In genomic region chr21:42489006-42489563, GRCh38 we compare ENCODE assay signal across 30 cellular contexts. TPM values are rescaled to one million over a fixed set of nuclear protein-coding genes. Genes with fewer than 3 reads are reported as not detected.
"Had no signal": no experiment of that assay in that cellular context is flagged by ENCODE, and none has a peak within 500 bp of the region (broad histone marks: within the 10 kb centered on the region; RNA-seq: fewer than 3 reads in every experiment).

No MANE protein-coding gene starts in this region.

- H3K27me3 ChIP-seq: hepatocyte, pancreas, right lobe of liver, stomach, testis, thyroid gland, transverse colon, upper lobe of left lung, vagina had no signal

- H3K36me3 ChIP-seq: left ventricle myocardium inferior, pancreas, prostate gland, right lobe of liver, stomach, thyroid gland, transverse colon, upper lobe of left lung, vagina had no signal

- H3K4me1 ChIP-seq: left ventricle myocardium inferior, pancreas, prostate gland, right lobe of liver, testis, thyroid gland, upper lobe of left lung, vagina had no signal

- H3K9me3 ChIP-seq: left ventricle myocardium inferior, mucosa of descending colon, pancreas, prostate gland, right lobe of liver, stomach, testis, thyroid gland, transverse colon, upper lobe of left lung, vagina had no signal

- FAIRE-seq: pancreas had no signal

- H3K27ac Mint-ChIP-seq: memory B cell; natural killer cell treated with Interleukin-12 subunit alpha and Interleukin-12 subunit beta and Interleukin-15 and Interleukin-18, amount 100 ng/mL, for 72 hours; stimulated activated memory B cell treated with anti-CD40 and anti-IgM and Interleukin-4, amounts not matched to agents 10 μg/mL and 1 μg/mL and 100 μg/mL, for 72 hours had no signal

- DNase-seq: islet precursor cell; left ventricle myocardium inferior; midbrain; mucosa of descending colon; naive thymus-derived CD4-positive, alpha-beta T cell; nucleus accumbens; pancreas; posterior cingulate gyrus; right lobe of liver; stimulated activated CD4-positive, alpha-beta T cell treated with anti-CD3 and anti-CD28 coated beads, Interleukin-1b, Interleukin-23, amount 100 ng/mL, for 48 hours; stimulated activated CD4-positive, alpha-beta T cell treated with anti-CD3 and anti-CD28 coated beads, Interleukin-2, amount 100 ng/mL, for 48 hours; stimulated activated CD4-positive, alpha-beta T cell treated with anti-CD3 and anti-CD28 coated beads, Interleukin-4, amount 100 ng/mL, for 4 hours; stimulated activated CD8-positive, alpha-beta memory T cell treated with anti-CD3 and anti-CD28 coated beads, Interleukin-4, amount 100 ng/mL, for 48 hours; stimulated activated naive CD8-positive, alpha-beta T cell treated with anti-CD3 and anti-CD28 coated beads, Interleukin-15, Interleukin-2, amounts not matched to agents 100 U/mL and 50 U/mL, for 24 hours; stomach; thyroid gland; transverse colon; upper lobe of left lung had no signal

- H3K4me3 ChIP-seq: hepatocyte, left ventricle myocardium inferior, mucosa of descending colon, pancreas, prostate gland, right lobe of liver, smooth muscle cell, stomach, testis, thyroid gland, transverse colon, upper lobe of left lung, vagina had no signal

- ATAC-seq: mucosa of descending colon; naive thymus-derived CD4-positive, alpha-beta T cell; natural killer cell treated with Interleukin-12 subunit alpha and Interleukin-12 subunit beta and Interleukin-15 and Interleukin-18, amount 100 ng/mL, for 72 hours; pancreas; right lobe of liver; stimulated activated memory B cell treated with anti-CD40 and anti-IgM and Interleukin-4, amounts not matched to agents 10 μg/mL and 1 μg/mL and 100 μg/mL, for 72 hours; stimulated activated naive CD8-positive, alpha-beta T cell treated with anti-CD3 and anti-CD28 coated beads, Interleukin-15, Interleukin-2, amounts not matched to agents 100 U/mL and 50 U/mL, for 24 hours had no signal

- H3K27ac ChIP-seq: hepatocyte, left ventricle myocardium inferior, pancreas, prostate gland, right lobe of liver, stomach, testis, thyroid gland, transverse colon, upper lobe of left lung, vagina had no signal

- H3K4me3 Mint-ChIP-seq: memory B cell; naive thymus-derived CD4-positive, alpha-beta T cell; natural killer cell treated with Interleukin-12 subunit alpha and Interleukin-12 subunit beta and Interleukin-15 and Interleukin-18, amount 100 ng/mL, for 72 hours; stimulated activated memory B cell treated with anti-CD40 and anti-IgM and Interleukin-4, amounts not matched to agents 10 μg/mL and 1 μg/mL and 100 μg/mL, for 72 hours had no signal

RNA-seq across cellular contexts. Expression of gene RSPH1, which starts 6.9 kb away (rescaled TPM):
- total RNA-seq: left ventricle myocardium inferior, lung microvascular endothelial cell, myocyte, osteoblast, skeletal muscle tissue, smooth muscle cell, vagina had no signal
- polyA plus RNA-seq: naive thymus-derived CD4-positive, alpha-beta T cell had no signal

RNA-seq across cellular contexts. Expression of gene SLC37A1, which starts 24.6 kb away (rescaled TPM):
- total RNA-seq: myocyte had no signal
